Comparison of ENCODE assay signal across 7 cellular contexts in the genomic region with DNA sequence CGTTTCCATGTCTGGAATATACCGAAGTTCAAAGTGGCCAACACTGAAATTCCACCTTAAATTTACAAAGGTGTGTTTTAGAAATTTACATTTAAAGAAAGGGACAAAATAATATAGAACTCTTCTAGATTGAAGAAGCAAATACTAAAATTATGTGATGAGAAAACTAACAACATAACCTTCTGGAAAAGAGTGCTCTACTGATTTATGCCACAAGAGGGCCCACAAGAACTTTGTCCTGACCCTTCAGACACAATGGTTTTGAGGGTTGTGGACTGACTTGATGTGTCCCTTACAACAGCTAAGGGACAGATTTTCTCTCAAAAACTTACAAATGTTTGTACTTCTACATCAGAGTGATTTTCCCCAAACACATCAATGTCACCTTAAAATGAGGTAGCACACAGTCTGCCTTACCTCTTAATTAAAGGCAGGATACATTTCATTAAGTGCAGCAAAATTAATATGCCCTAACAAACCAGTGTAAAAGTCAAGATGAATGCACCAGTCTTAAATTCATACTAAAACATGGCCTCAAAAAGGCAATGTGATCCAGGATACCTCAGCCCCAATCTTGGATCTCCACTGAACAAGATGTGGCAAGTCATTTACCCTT. TPM values are rescaled to one million over a fixed set of nuclear protein-coding genes. Genes with fewer than 3 reads are reported as not detected.
DNase-seq lines count a peak whose midpoint lies in the region; ATAC-seq and TF ChIP-seq lines count a peak whose summit lies in the region.

No MANE protein-coding gene starts in this region.

- H3K27ac ChIP-seq in SK-N-SH (ENCODE audit: low read depth in 2 of 2, low read length in 1 of 2) (peak overlapping the region; percentile 12 to 67; a peak in 3 of 4 replicates), breast epithelium (no peak overlapping the region)

- H3K4me1 ChIP-seq in SK-N-SH (ENCODE audit: control insufficient read depth in 1 of 2, insufficient read depth in 2 of 2, low read depth in 1 of 2, low read length in 1 of 2) (no peaks in the 10 kb centered on the region; a peak in 1 of 4 replicates), breast epithelium (no peaks in the 10 kb centered on the region)

- H3K9me2 ChIP-seq in SK-N-SH = no peaks in the 10 kb centered on the region

- peak; percentile 96 for TF ChIP-seq RAD21 in SK-N-SH (IDR thresholded peaks at IDR 0.05; ENCODE audit: low read length)

- intact Hi-C loops in breast epithelium (cut with DNase I; ENCODE audit: low total_unique reads) = no loop called here

- WGBS in SK-N-SH (ENCODE audit: low lambda C conversion rate) = 99% methylated on average over 2 of the region's 2 CpGs

- peak; percentile 77 for DNase-seq in G401 (ENCODE audit: low spot score)
- DNase-seq in SK-N-SH = peak; percentile 47
- DNase-seq in breast epithelium (ENCODE audit: low spot score in 2 of 2) = no peak
- DNase-seq in islet precursor cell = peak; percentile 60
- DNase-seq in stimulated activated CD4-positive, alpha-beta T cell treated with anti-CD3 and anti-CD28 coated beads, TNF-alpha, amount 100 ng/mL, for 48 hours (ENCODE audit: low read depth in 3 of 3) = peak in 2 of 3 donors; percentile 21 to 37

- no peak overlapping the region for H3K9ac ChIP-seq in SK-N-SH

- TF ChIP-seq CTCF in LNCAP (IDR thresholded peaks at IDR 0.05) (peak; percentile 69), SK-N-SH (IDR thresholded peaks at IDR 0.05) (peak; percentile 91), breast epithelium (IDR thresholded peaks at IDR 0.05) (peak; percentile 67 to 71 (median 68))

- H4K20me1 ChIP-seq in SK-N-SH (ENCODE audit: insufficient read depth) = no peaks in the 10 kb centered on the region

- no peak overlapping the region; a peak in 1 of 4 replicates for H3K4me3 ChIP-seq in SK-N-SH (ENCODE audit: low read depth in 2 of 2, low read length in 1 of 2)
- H3K4me3 ChIP-seq in breast epithelium = no peak overlapping the region

- ATAC-seq in GM21526 (IDR thresholded peaks at IDR 0.05; ENCODE audit: low FRiP score, unreplicated experiment) = peak; percentile 59

- CTCF ChIA-PET in SK-N-SH (lab: Yijun Ruan, JAX) = interaction anchor here (0.5 to 15.5 kb wide), 23 partner anchors 9 to 119 kb away, joined by 3 to 308 read pairs (median 5); no protein-coding TSS in a partner anchor

- peaks cover 5% of the 10 kb centered on the region for H3F3A ChIP-seq in SK-N-SH (replicated peaks; ENCODE audit: insufficient read depth)

- H3K79me2 ChIP-seq in SK-N-SH (ENCODE audit: insufficient read depth) = 0 out of 2 replicates have a peak, but pooled peaks cover under 1% of the 10 kb centered on the region

- TF ChIP-seq POLR2A in breast epithelium (IDR thresholded peaks at IDR 0.05) = no peak

- no peak overlapping the region for H3K4me2 ChIP-seq in SK-N-SH

- no peak for TF ChIP-seq EP300 in SK-N-SH (IDR thresholded peaks at IDR 0.05; ENCODE audit: borderline replicate concordance in 1 of 2, low read depth in 1 of 2, low read length in 1 of 2)

- H3K36me3 ChIP-seq in SK-N-SH (replicated peaks in 1 of 2; ENCODE audit: control insufficient read depth in 1 of 2, insufficient read depth in 2 of 2, low read length in 1 of 2) = peaks cover 30 to 34% of the 10 kb centered on the region in 2 experiments
- H3K36me3 ChIP-seq in breast epithelium = peaks cover 6% of the 10 kb centered on the region

- no peaks in the 10 kb centered on the region for H3K9me3 ChIP-seq in SK-N-SH
- no peaks in the 10 kb centered on the region for H3K9me3 ChIP-seq in breast epithelium

- POLR2A ChIA-PET in SK-N-SH (lab: Yijun Ruan, JAX) = no interaction called here

- H3K27me3 ChIP-seq in SK-N-SH (ENCODE audit: insufficient read depth) (no peaks in the 10 kb centered on the region), breast epithelium (no peaks in the 10 kb centered on the region)

- in situ Hi-C loops in G401 (cut with HindIII; ENCODE audit: low sequenced_read_pairs) = no loop called here

- no peak overlapping the region for H2AFZ ChIP-seq in SK-N-SH (ENCODE audit: low read depth)

TF ChIP-seq in SK-N-SH, 30 proteins besides CTCF, POLR2A, EP300 and RAD21:
- TF ChIP-seq, protein P1, sequence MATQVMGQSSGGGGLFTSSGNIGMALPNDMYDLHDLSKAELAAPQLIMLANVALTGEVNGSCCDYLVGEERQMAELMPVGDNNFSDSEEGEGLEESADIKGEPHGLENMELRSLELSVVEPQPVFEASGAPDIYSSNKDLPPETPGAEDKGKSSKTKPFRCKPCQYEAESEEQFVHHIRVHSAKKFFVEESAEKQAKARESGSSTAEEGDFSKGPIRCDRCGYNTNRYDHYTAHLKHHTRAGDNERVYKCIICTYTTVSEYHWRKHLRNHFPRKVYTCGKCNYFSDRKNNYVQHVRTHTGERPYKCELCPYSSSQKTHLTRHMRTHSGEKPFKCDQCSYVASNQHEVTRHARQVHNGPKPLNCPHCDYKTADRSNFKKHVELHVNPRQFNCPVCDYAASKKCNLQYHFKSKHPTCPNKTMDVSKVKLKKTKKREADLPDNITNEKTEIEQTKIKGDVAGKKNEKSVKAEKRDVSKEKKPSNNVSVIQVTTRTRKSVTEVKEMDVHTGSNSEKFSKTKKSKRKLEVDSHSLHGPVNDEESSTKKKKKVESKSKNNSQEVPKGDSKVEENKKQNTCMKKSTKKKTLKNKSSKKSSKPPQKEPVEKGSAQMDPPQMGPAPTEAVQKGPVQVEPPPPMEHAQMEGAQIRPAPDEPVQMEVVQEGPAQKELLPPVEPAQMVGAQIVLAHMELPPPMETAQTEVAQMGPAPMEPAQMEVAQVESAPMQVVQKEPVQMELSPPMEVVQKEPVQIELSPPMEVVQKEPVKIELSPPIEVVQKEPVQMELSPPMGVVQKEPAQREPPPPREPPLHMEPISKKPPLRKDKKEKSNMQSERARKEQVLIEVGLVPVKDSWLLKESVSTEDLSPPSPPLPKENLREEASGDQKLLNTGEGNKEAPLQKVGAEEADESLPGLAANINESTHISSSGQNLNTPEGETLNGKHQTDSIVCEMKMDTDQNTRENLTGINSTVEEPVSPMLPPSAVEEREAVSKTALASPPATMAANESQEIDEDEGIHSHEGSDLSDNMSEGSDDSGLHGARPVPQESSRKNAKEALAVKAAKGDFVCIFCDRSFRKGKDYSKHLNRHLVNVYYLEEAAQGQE (IDR thresholded peaks at IDR 0.05; ENCODE audit: low read depth, low read length) = no peak
- TF ChIP-seq USF2 (IDR thresholded peaks at IDR 0.05; ENCODE audit: borderline replicate concordance, low read depth, low read length) (no peak), JUND (IDR thresholded peaks at IDR 0.05) (no peak), SMC3 (IDR thresholded peaks at IDR 0.05; ENCODE audit: low read depth, low read length) (peak; percentile 87), POLR2AphosphoS5 (IDR thresholded peaks at IDR 0.05; ENCODE audit: low read depth, low read length) (no peak)
TF ChIP-seq in SK-N-SH: peak in this region for 1.

RNA-seq across cellular contexts. Expression of gene EIF2AK3, which starts 36.2 kb away (rescaled TPM):
- total RNA-seq in G401 (2014; rRNA removed; shearing (Covaris generic)) = 9.8 and 13.5 TPM in 2 replicates
- 2.2 and 4.8 TPM in 2 replicates for polyA plus RNA-seq in SK-N-SH (2012; rRNA removed)
- 4.2 and 4.8 TPM in 2 replicates for polyA plus RNA-seq in SK-N-SH (2012; cell fraction: cytosol; rRNA removed)
- 4.8 and 9.9 TPM in 2 replicates for polyA plus RNA-seq in SK-N-SH (2012; cell fraction: nucleus; rRNA removed)
- total RNA-seq in breast epithelium = 10 to 100 TPM; 18.1 to 39.1 (median 34.4) TPM

Comparison
In these comparisons a context has a peak if more than half of its experiments do, and no peak if none do; other contexts are left out.
1. DNase-seq: peak in G401 (single experiment), SK-N-SH (single experiment), islet precursor cell (single experiment) and stimulated activated CD4-positive, alpha-beta T cell treated with anti-CD3 and anti-CD28 coated beads, TNF-alpha, amount 100 ng/mL, for 48 hours (2 of 3); none in breast epithelium (0 of 2).
2. H3K27ac ChIP-seq: peak in SK-N-SH (2 of 2); none in breast epithelium (0 of 2).
3. Peak in every context shown above with its lines, with median percentiles within 50 percentile points of each other: CTCF ChIP-seq.